11 cellular contexts compared by ENCODE assay signal in genomic region chr2:18883626-18884456, GRCh38.
DNase-seq lines count a peak whose midpoint lies in the region; ATAC-seq, FAIRE-seq and TF ChIP-seq lines count a peak whose summit lies in the region.
"Had no signal": no experiment of that assay in that cellular context is flagged by ENCODE, and none has a peak within 500 bp of the region (broad histone marks: within the 10 kb centered on the region; RNA-seq: fewer than 3 reads in every experiment).

No MANE protein-coding gene starts in this region.

- H4K20me1 ChIP-seq in OCI-LY3 (ENCODE audit: insufficient read depth, low read length), result no peaks in the 10 kb centered on the region

- no peak overlapping the region for H3K27ac ChIP-seq in OCI-LY3 (ENCODE audit: low read length)

- no peaks in the 10 kb centered on the region for H3K79me2 ChIP-seq in OCI-LY3 (ENCODE audit: low read length)

- no peak overlapping the region for H3K4me3 ChIP-seq in OCI-LY3 (ENCODE audit: low read length)
- H3K4me3 ChIP-seq in fibroblast of mammary gland (ENCODE audit: control insufficient read depth, low read depth, low read length), result no peak overlapping the region

- H3K27me3 ChIP-seq in OCI-LY3 (ENCODE audit: low read depth, low read length), result no peaks in the 10 kb centered on the region

- FAIRE-seq in urothelium cell line (lab: Jason Lieb, UNC), result no peak
- FAIRE-seq: endothelial cell of umbilical vein had no signal

- no peaks in the 10 kb centered on the region for H3K4me1 ChIP-seq in OCI-LY3 (ENCODE audit: low read length)

- no peak overlapping the region for H3K4me2 ChIP-seq in OCI-LY3 (ENCODE audit: low read length)

- H3K9me3 ChIP-seq in OCI-LY3 (ENCODE audit: insufficient read depth, low read length), result no peaks in the 10 kb centered on the region

- TF ChIP-seq CTCF in OCI-LY3 (IDR thresholded peaks at IDR 0.05; ENCODE audit: low read depth, low read length) (peak; percentile 54), fibroblast of mammary gland (conservative IDR thresholded peaks at IDR 0.05; ENCODE audit: control insufficient read depth, insufficient read depth, low read depth, low read length) (peak; percentile 62)

- no peak overlapping the region for H2AFZ ChIP-seq in OCI-LY3 (ENCODE audit: low read depth, low read length)

- no peaks in the 10 kb centered on the region for H3K36me3 ChIP-seq in OCI-LY3 (replicated peaks; ENCODE audit: low read depth, low read length)

- peak; percentile 2 for DNase-seq in stimulated activated CD4-positive, alpha-beta T cell treated with anti-CD3 and anti-CD28 coated beads, Interleukin-15, amount 100 ng/mL, for 24 hours
- no peak for DNase-seq in stimulated activated CD4-positive, alpha-beta T cell treated with anti-CD3 and anti-CD28 coated beads, Interleukin-4, amount 100 ng/mL, for 1 hour
- peak; percentile 53 for DNase-seq in fibroblast of mammary gland (ENCODE audit: low read depth)
- DNase-seq in urothelium cell line (ENCODE audit: low spot score), result peak; percentile 14
- DNase-seq in globus pallidus (ENCODE audit: low spot score), result no peak
- no peak for DNase-seq in activated CD8-positive, alpha-beta memory T cell treated with anti-CD3 and anti-CD28 coated beads, Interleukin-2, amount 50 U/mL, for 4 hours
- DNase-seq: activated CD8-positive, alpha-beta memory T cell treated with anti-CD3 and anti-CD28 coated beads, Interleukin-2, amount 50 U/mL, for 48 hours; NCI-H2081 treated with DMSO at 0.1 percent for 48 hours had no signal

- TF ChIP-seq POLR2A in GM18505 (IDR thresholded peaks at IDR 0.05; ENCODE audit: borderline replicate concordance, extremely low read depth, insufficient read depth, insufficient read length), result no peak

- H3K9ac ChIP-seq in OCI-LY3 (ENCODE audit: low read length), result no peak overlapping the region

- ATAC-seq in GM18505 (IDR thresholded peaks at IDR 0.05; ENCODE audit: unreplicated experiment), result no peak

Comparison
In these comparisons a context has a peak if more than half of its experiments do, and no peak if none do; other contexts are left out.
1. DNase-seq: peak in stimulated activated CD4-positive, alpha-beta T cell treated with anti-CD3 and anti-CD28 coated beads, Interleukin-15, amount 100 ng/mL, for 24 hours (single experiment), fibroblast of mammary gland (single experiment) and urothelium cell line (single experiment); none in stimulated activated CD4-positive, alpha-beta T cell treated with anti-CD3 and anti-CD28 coated beads, Interleukin-4, amount 100 ng/mL, for 1 hour (single experiment), globus pallidus (single experiment) and activated CD8-positive, alpha-beta memory T cell treated with anti-CD3 and anti-CD28 coated beads, Interleukin-2, amount 50 U/mL, for 4 hours (single experiment).